ENCODE assay signal across 25 cellular contexts in genomic region chr12:49956663-49957569, GRCh38. TPM values are rescaled to one million over a fixed set of nuclear protein-coding genes. Genes with fewer than 3 reads are reported as not detected.
"Had no signal": no experiment of that assay in that cellular context is flagged by ENCODE, and none has a peak within 500 bp of the region (broad histone marks: within the 10 kb centered on the region; RNA-seq: fewer than 3 reads in every experiment).

No MANE protein-coding gene starts in this region.

- H3K4me3 Mint-ChIP-seq: stimulated activated effector memory CD8-positive, alpha-beta T cell treated with anti-CD3 and anti-CD28 coated beads, Interleukin-12 subunit alpha, Interleukin-12 subunit beta, amount 100 ng/mL, for 72 hours had no signal

- H3K27me3 ChIP-seq: testis had no signal

- H3K4me2 ChIP-seq: smooth muscle cell had no signal

- H3K4me3 ChIP-seq: adrenal gland, smooth muscle cell, testis, upper lobe of left lung had no signal

- H3K9me3 ChIP-seq: adrenal gland, testis, upper lobe of left lung had no signal

- DNase-seq: activated CD4-positive, alpha-beta T cell treated with anti-CD3 and anti-CD28 coated beads, Interleukin-2, amount 50 U/mL, for 1 hour; activated CD8-positive, alpha-beta memory T cell treated with anti-CD3 and anti-CD28 coated beads, Interleukin-2, amount 50 U/mL, for 4 hours; activated effector memory CD4-positive, alpha-beta T cell treated with anti-CD3 and anti-CD28 coated beads, Interleukin-2, amount 50 U/mL, for 16 hours; activated naive CD4-positive, alpha-beta T cell treated with anti-CD3 and anti-CD28 coated beads, Interleukin-2, amount 50 U/mL, for 16 hours; activated T-cell treated with anti-CD3 and anti-CD28 coated beads, Interleukin-2, amount 50 U/mL, for 48 hours; adrenal gland; dermis blood vessel endothelial cell; effector memory CD4-positive, alpha-beta T cell; foreskin keratinocyte; glutamatergic neuron; left ventricle myocardium superior; stimulated activated CD4-positive, alpha-beta T cell treated with anti-CD3 and anti-CD28 coated beads, Interleukin-4, amount 100 ng/mL, for 1 hour; T-helper 1 cell; T1000; testis; upper lobe of left lung had no signal

- H3K36me3 Mint-ChIP-seq: stimulated activated effector memory CD8-positive, alpha-beta T cell treated with anti-CD3 and anti-CD28 coated beads, Interleukin-12 subunit alpha, Interleukin-12 subunit beta, amount 100 ng/mL, for 72 hours had no signal

- H3K36me3 ChIP-seq: adrenal gland, upper lobe of left lung had no signal

- H3K27ac ChIP-seq: adrenal gland, foreskin keratinocyte, testis, upper lobe of left lung had no signal

- ATAC-seq: foreskin keratinocyte; left ventricle myocardium superior; sciatic nerve; stimulated activated effector memory CD8-positive, alpha-beta T cell treated with anti-CD3 and anti-CD28 coated beads, Interleukin-12 subunit alpha, Interleukin-12 subunit beta, amount 100 ng/mL, for 72 hours had no signal

- H3K27ac Mint-ChIP-seq: stimulated activated effector memory CD8-positive, alpha-beta T cell treated with anti-CD3 and anti-CD28 coated beads, Interleukin-12 subunit alpha, Interleukin-12 subunit beta, amount 100 ng/mL, for 72 hours had no signal

- H3K4me1 ChIP-seq: foreskin keratinocyte had no signal

- H3K9me3 Mint-ChIP-seq: stimulated activated effector memory CD8-positive, alpha-beta T cell treated with anti-CD3 and anti-CD28 coated beads, Interleukin-12 subunit alpha, Interleukin-12 subunit beta, amount 100 ng/mL, for 72 hours had no signal

RNA-seq across cellular contexts. Expression of gene AQP5, which starts 4.8 kb away (rescaled TPM):
- total RNA-seq: foreskin keratinocyte, myocyte, smooth muscle cell had no signal
- polyA plus RNA-seq: foreskin keratinocyte, keratinocyte, neural cell, smooth muscle cell had no signal

RNA-seq across cellular contexts. Expression of gene AQP2, which starts 6.4 kb away (rescaled TPM):
- total RNA-seq: bronchial epithelial cell, dermis blood vessel endothelial cell, foreskin keratinocyte, left ventricle myocardium superior, myocyte, osteocyte, pulmonary artery endothelial cell, sciatic nerve had no signal
- polyA plus RNA-seq: foreskin keratinocyte, keratinocyte, neural cell had no signal

RNA-seq across cellular contexts. Expression of gene AQP6, which starts 15.8 kb away (rescaled TPM):
- total RNA-seq: bronchial epithelial cell, dermis blood vessel endothelial cell, left ventricle myocardium superior, myocyte, osteocyte, pulmonary artery endothelial cell, smooth muscle cell had no signal
- polyA plus RNA-seq: neural cell, smooth muscle cell had no signal

RNA-seq across cellular contexts. Expression of gene FAIM2, which starts 53.2 kb away (rescaled TPM):
- total RNA-seq: dermis blood vessel endothelial cell, foreskin keratinocyte, pulmonary artery endothelial cell had no signal
- polyA plus RNA-seq: foreskin keratinocyte, keratinocyte had no signal
